8 cellular contexts compared by ENCODE assay signal in genomic region chr7:604884-605531, GRCh38.
DNase-seq lines count a peak whose midpoint lies in the region; ATAC-seq lines count a peak whose summit lies in the region.

No MANE protein-coding gene starts in this region.

- H2BK120ac ChIP-seq in mesendoderm (ENCODE audit: low read depth, low read length) = no peak overlapping the region

- H3K9me3 ChIP-seq in HUES64 (ENCODE audit: insufficient read depth, low read depth, low read length) = no peaks in the 10 kb centered on the region

- no peak for DNase-seq in activated T-helper 2 cell treated with anti-CD3 and anti-CD28 coated beads, Interferon-gamma antibody, Interleukin-2, Interleukin-4, amounts not matched to agents 10 μg/mL and 5 μg/mL and 100 μg/mL, durations not matched to agents 14 hours and 24 hours and 36 hours (ENCODE audit: low spot score)
- DNase-seq in stimulated activated naive B cell treated with anti-CD40 and anti-IgM and Interleukin-4, amounts not matched to agents 10 μg/mL and 1 μg/mL and 100 μg/mL, for 72 hours = no peak
- DNase-seq in mesendoderm = no peak
- no peak for DNase-seq in 8988T
- no peak for DNase-seq in NCI-H187 (lab: John Stamatoyannopoulos, UW)

- H4K8ac ChIP-seq in mesendoderm (ENCODE audit: low read depth, low read length) = no peak overlapping the region

- H3K56ac ChIP-seq in mesendoderm (ENCODE audit: low read length) = no peak overlapping the region

- WGBS in HUES64 = 86% methylated on average over 26 of the region's 28 CpGs
- WGBS in mesendoderm (ENCODE audit: extremely low coverage, insufficient coverage, low lambda C conversion rate) = no CpG with 5 or more reads among the region's 28 CpGs

- H3K27ac ChIP-seq in HUES64 (ENCODE audit: low read depth, low read length) (no peak overlapping the region; the same call in 1 of the 2 replicates), layer of hippocampus (ENCODE audit: low read depth, low read length) (peak overlapping the region; percentile 89), mesendoderm (ENCODE audit: low read depth, low read length) (no peak overlapping the region)

- peaks cover 11% of the 10 kb centered on the region; the same call in 1 of the 2 replicates for H3K36me3 ChIP-seq in HUES64 (ENCODE audit: insufficient read depth, low read length)
- H3K36me3 ChIP-seq in mesendoderm (ENCODE audit: control insufficient read depth, insufficient read depth, low read length) = no peaks in the 10 kb centered on the region

- no peak overlapping the region for H2AK5ac ChIP-seq in mesendoderm (ENCODE audit: low read length)

- H4K5ac ChIP-seq in mesendoderm (ENCODE audit: low read length) = no peak overlapping the region

- no peaks in the 10 kb centered on the region for H3K27me3 Mint-ChIP-seq in activated T-helper 2 cell treated with anti-CD3 and anti-CD28 coated beads, Interferon-gamma antibody, Interleukin-2, Interleukin-4, amounts not matched to agents 10 μg/mL and 5 μg/mL and 100 μg/mL, durations not matched to agents 14 hours and 24 hours and 36 hours (ENCODE audit: low read depth)
- no peaks in the 10 kb centered on the region for H3K27me3 Mint-ChIP-seq in stimulated activated naive B cell treated with anti-CD40 and anti-IgM and Interleukin-4, amounts not matched to agents 10 μg/mL and 1 μg/mL and 100 μg/mL, for 72 hours

- no peaks in the 10 kb centered on the region for H3K79me1 ChIP-seq in mesendoderm (ENCODE audit: low read length)

- 0 out of 2 replicates have a peak overlapping the region, but pooled peaks have one; percentile 29 for H3K9ac ChIP-seq in HUES64 (ENCODE audit: low read depth, low read length)
- no peak overlapping the region for H3K9ac ChIP-seq in mesendoderm (ENCODE audit: low read length)

- ATAC-seq in stimulated activated naive B cell treated with anti-CD40 and anti-IgM and Interleukin-4, amounts not matched to agents 10 μg/mL and 1 μg/mL and 100 μg/mL, for 72 hours (replicated peaks) = no peak
- ATAC-seq in GM19467 (IDR thresholded peaks at IDR 0.05; ENCODE audit: unreplicated experiment) = no peak

- peak overlapping the region; percentile 99 for H3K27ac Mint-ChIP-seq in activated T-helper 2 cell treated with anti-CD3 and anti-CD28 coated beads, Interferon-gamma antibody, Interleukin-2, Interleukin-4, amounts not matched to agents 10 μg/mL and 5 μg/mL and 100 μg/mL, durations not matched to agents 14 hours and 24 hours and 36 hours
- H3K27ac Mint-ChIP-seq in stimulated activated naive B cell treated with anti-CD40 and anti-IgM and Interleukin-4, amounts not matched to agents 10 μg/mL and 1 μg/mL and 100 μg/mL, for 72 hours = peak overlapping the region; percentile 100

- no peak overlapping the region for H3K18ac ChIP-seq in mesendoderm (ENCODE audit: low read length)

- H3K79me2 ChIP-seq in mesendoderm (ENCODE audit: control insufficient read depth, insufficient read depth, low read length) = no peaks in the 10 kb centered on the region

- no peaks in the 10 kb centered on the region for H3K4me1 ChIP-seq in HUES64 (ENCODE audit: insufficient read depth, low read length)
- H3K4me1 ChIP-seq in mesendoderm (ENCODE audit: control insufficient read depth, low read depth, low read length) = peaks cover 8% of the 10 kb centered on the region

- intact Hi-C loops in activated T-helper 2 cell treated with anti-CD3 and anti-CD28 coated beads, Interferon-gamma antibody, Interleukin-2, Interleukin-4, amounts not matched to agents 10 μg/mL and 5 μg/mL and 100 μg/mL, durations not matched to agents 14 hours and 24 hours and 36 hours (cut with micrococcal nuclease) = loop anchor here (1.0 to 5.0 kb wide), 3 partner anchors 13 to 317 kb away; partner anchors contain the start of gene SUN1

- H3K27me3 ChIP-seq in HUES64 (ENCODE audit: insufficient read depth, low read length) (no peaks in the 10 kb centered on the region), layer of hippocampus (ENCODE audit: control insufficient read depth, insufficient read depth, low read length) (no peaks in the 10 kb centered on the region), mesendoderm (ENCODE audit: insufficient read depth, low read length, poor library complexity) (no peaks in the 10 kb centered on the region)

- no peaks in the 10 kb centered on the region for H3K9me3 Mint-ChIP-seq in activated T-helper 2 cell treated with anti-CD3 and anti-CD28 coated beads, Interferon-gamma antibody, Interleukin-2, Interleukin-4, amounts not matched to agents 10 μg/mL and 5 μg/mL and 100 μg/mL, durations not matched to agents 14 hours and 24 hours and 36 hours
- peaks cover 5 to 14% of the 10 kb centered on the region in 2 donors for H3K9me3 Mint-ChIP-seq in stimulated activated naive B cell treated with anti-CD40 and anti-IgM and Interleukin-4, amounts not matched to agents 10 μg/mL and 1 μg/mL and 100 μg/mL, for 72 hours

- no peak overlapping the region for H3K4me2 ChIP-seq in mesendoderm (ENCODE audit: low read length)

- peaks cover 40% of the 10 kb centered on the region for H3K36me3 Mint-ChIP-seq in activated T-helper 2 cell treated with anti-CD3 and anti-CD28 coated beads, Interferon-gamma antibody, Interleukin-2, Interleukin-4, amounts not matched to agents 10 μg/mL and 5 μg/mL and 100 μg/mL, durations not matched to agents 14 hours and 24 hours and 36 hours (ENCODE audit: low read depth)
- H3K36me3 Mint-ChIP-seq in stimulated activated naive B cell treated with anti-CD40 and anti-IgM and Interleukin-4, amounts not matched to agents 10 μg/mL and 1 μg/mL and 100 μg/mL, for 72 hours = peaks cover 40 to 68% of the 10 kb centered on the region in 2 donors

- H3K4ac ChIP-seq in mesendoderm (ENCODE audit: low read depth, low read length) = no peak overlapping the region

- no peak overlapping the region for H3K4me3 ChIP-seq in HUES64 (ENCODE audit: low read length)
- H3K4me3 ChIP-seq in mesendoderm (ENCODE audit: low read length) = no peak overlapping the region

- H3K4me3 Mint-ChIP-seq in activated T-helper 2 cell treated with anti-CD3 and anti-CD28 coated beads, Interferon-gamma antibody, Interleukin-2, Interleukin-4, amounts not matched to agents 10 μg/mL and 5 μg/mL and 100 μg/mL, durations not matched to agents 14 hours and 24 hours and 36 hours (ENCODE audit: low read depth) = peak overlapping the region; percentile 90
- peak overlapping the region; percentile 95 to 96 for H3K4me3 Mint-ChIP-seq in stimulated activated naive B cell treated with anti-CD40 and anti-IgM and Interleukin-4, amounts not matched to agents 10 μg/mL and 1 μg/mL and 100 μg/mL, for 72 hours

- H2BK15ac ChIP-seq in mesendoderm (replicated peaks; ENCODE audit: low read depth) = no peak overlapping the region

- no peak overlapping the region for H2BK5ac ChIP-seq in mesendoderm (ENCODE audit: low read length)

- peaks cover 48% of the 10 kb centered on the region for H3K4me1 Mint-ChIP-seq in activated T-helper 2 cell treated with anti-CD3 and anti-CD28 coated beads, Interferon-gamma antibody, Interleukin-2, Interleukin-4, amounts not matched to agents 10 μg/mL and 5 μg/mL and 100 μg/mL, durations not matched to agents 14 hours and 24 hours and 36 hours (ENCODE audit: low read depth)
- peaks cover 52 to 67% of the 10 kb centered on the region in 2 donors for H3K4me1 Mint-ChIP-seq in stimulated activated naive B cell treated with anti-CD40 and anti-IgM and Interleukin-4, amounts not matched to agents 10 μg/mL and 1 μg/mL and 100 μg/mL, for 72 hours

- H3K23ac ChIP-seq in mesendoderm (ENCODE audit: low read length) = no peak overlapping the region
